ENCODE assay signal across 30 cellular contexts in genomic region chr16:13885700-13886099, GRCh38.
"Had no signal": no experiment of that assay in that cellular context is flagged by ENCODE, and none has a peak within 500 bp of the region (broad histone marks: within the 10 kb centered on the region; RNA-seq: fewer than 3 reads in every experiment).

No MANE protein-coding gene starts in this region.

- H3K27ac ChIP-seq: neural progenitor cell, pancreas, prostate gland, right atrium auricular region, skin epidermis, spleen, suprapubic skin, testis, tibial artery, transverse colon, upper lobe of right lung, uterus had no signal

- H3K9me3 Mint-ChIP-seq: natural killer cell had no signal

- H3K4me2 ChIP-seq: neural progenitor cell, smooth muscle cell had no signal

- H3K36me3 ChIP-seq: neural progenitor cell, pancreas, prostate gland, right atrium auricular region, spleen, suprapubic skin, tibial artery, transverse colon, upper lobe of right lung, uterus had no signal

- H3K4me1 ChIP-seq: neural progenitor cell, pancreas, prostate gland, right atrium auricular region, spleen, suprapubic skin, testis, tibial artery, transverse colon, upper lobe of right lung, uterus had no signal

- H3K9me3 ChIP-seq: pancreas, prostate gland, right atrium auricular region, suprapubic skin, testis, tibial artery, transverse colon, upper lobe of right lung, uterus had no signal

- H2AFZ ChIP-seq: neural progenitor cell had no signal

- ATAC-seq: naive thymus-derived CD4-positive, alpha-beta T cell; natural killer cell; pancreas; sciatic nerve; stimulated activated memory B cell treated with anti-CD40 and anti-IgM and Interleukin-4, amounts not matched to agents 10 μg/mL and 1 μg/mL and 100 μg/mL, for 72 hours; stimulated activated naive CD8-positive, alpha-beta T cell treated with anti-CD3 and anti-CD28 coated beads, Interleukin-15, amount 100 ng/mL, for 72 hours; stimulated activated naive CD8-positive, alpha-beta T cell treated with anti-CD3 and anti-CD28 coated beads, Interleukin-15, Interleukin-2, amounts not matched to agents 100 U/mL and 50 U/mL, for 24 hours; upper lobe of right lung had no signal

- H3K36me3 Mint-ChIP-seq: natural killer cell; neural progenitor cell; stimulated activated memory B cell treated with anti-CD40 and anti-IgM and Interleukin-4, amounts not matched to agents 10 μg/mL and 1 μg/mL and 100 μg/mL, for 72 hours; type B pancreatic cell had no signal

- H3K4me1 Mint-ChIP-seq: naive thymus-derived CD4-positive, alpha-beta T cell; natural killer cell; nephron; neural progenitor cell; stimulated activated memory B cell treated with anti-CD40 and anti-IgM and Interleukin-4, amounts not matched to agents 10 μg/mL and 1 μg/mL and 100 μg/mL, for 72 hours; stimulated activated naive CD8-positive, alpha-beta T cell treated with anti-CD3 and anti-CD28 coated beads, Interleukin-15, amount 100 ng/mL, for 72 hours had no signal

- DNase-seq: naive thymus-derived CD4-positive, alpha-beta T cell; natural killer cell; occipital lobe; pancreas; retina; spleen; stimulated activated CD4-positive, alpha-beta T cell treated with anti-CD3 and anti-CD28 coated beads, Interleukin-12 subunit alpha, Interleukin-12 subunit beta, amount 100 ng/mL, for 4 hours; stimulated activated CD4-positive, alpha-beta T cell treated with anti-CD3 and anti-CD28 coated beads, Interleukin-1b, Interleukin-23, amount 100 ng/mL, for 48 hours; stimulated activated CD4-positive, alpha-beta T cell treated with anti-CD3 and anti-CD28 coated beads, Interleukin-4, amount 100 ng/mL, for 1 hour; stimulated activated CD4-positive, alpha-beta T cell treated with anti-CD3 and anti-CD28 coated beads, Interleukin-4, amount 100 ng/mL, for 4 hours; stimulated activated CD8-positive, alpha-beta memory T cell treated with anti-CD3 and anti-CD28 coated beads, Interleukin-4, amount 100 ng/mL, for 48 hours; stimulated activated naive CD4-positive, alpha-beta T cell; stimulated activated naive CD8-positive, alpha-beta T cell treated with anti-CD3 and anti-CD28 coated beads, Interleukin-15, amount 100 ng/mL, for 72 hours; stimulated activated naive CD8-positive, alpha-beta T cell treated with anti-CD3 and anti-CD28 coated beads, Interleukin-15, Interleukin-2, amounts not matched to agents 100 U/mL and 50 U/mL, for 24 hours; substantia nigra; testis; tibial artery; transverse colon; upper lobe of right lung; uterus had no signal

- H3K4me3 Mint-ChIP-seq: naive thymus-derived CD4-positive, alpha-beta T cell; natural killer cell; nephron; neural progenitor cell; stimulated activated memory B cell treated with anti-CD40 and anti-IgM and Interleukin-4, amounts not matched to agents 10 μg/mL and 1 μg/mL and 100 μg/mL, for 72 hours; stimulated activated naive CD8-positive, alpha-beta T cell treated with anti-CD3 and anti-CD28 coated beads, Interleukin-15, amount 100 ng/mL, for 72 hours; type B pancreatic cell had no signal

- H3K4me3 ChIP-seq: neural progenitor cell, pancreas, prostate gland, right atrium auricular region, skin epidermis, smooth muscle cell, spleen, suprapubic skin, testis, tibial artery, transverse colon, upper lobe of right lung, uterus had no signal

- H3K27me3 ChIP-seq: neural progenitor cell, pancreas, right atrium auricular region, testis, tibial artery, transverse colon, upper lobe of right lung, uterus had no signal

- H3K27ac Mint-ChIP-seq: naive thymus-derived CD4-positive, alpha-beta T cell; natural killer cell; nephron; neural progenitor cell; stimulated activated memory B cell treated with anti-CD40 and anti-IgM and Interleukin-4, amounts not matched to agents 10 μg/mL and 1 μg/mL and 100 μg/mL, for 72 hours; stimulated activated naive CD8-positive, alpha-beta T cell treated with anti-CD3 and anti-CD28 coated beads, Interleukin-15, amount 100 ng/mL, for 72 hours; type B pancreatic cell had no signal
